In genomic region chr21:14923468-14923867, GRCh38 we compare ENCODE assay signal across 25 cellular contexts.
DNase-seq lines count a peak whose midpoint lies in the region; ATAC-seq, FAIRE-seq and TF ChIP-seq lines count a peak whose summit lies in the region.
"Had no signal": no experiment of that assay in that cellular context is flagged by ENCODE, and none has a peak within 500 bp of the region (broad histone marks: within the 10 kb centered on the region; RNA-seq: fewer than 3 reads in every experiment).

No MANE protein-coding gene starts in this region.

- intact Hi-C loops in HepG2 (cut with micrococcal nuclease; ENCODE audit: unreplicated experiment) = no loop called here

- H3K36me3 ChIP-seq in adipocyte (ENCODE audit: control insufficient read depth, insufficient read depth, low read length, severe bottlenecking) = no peaks in the 10 kb centered on the region
- H3K36me3 ChIP-seq in HepG2 (replicated peaks in 1 of 2; ENCODE audit: control insufficient read depth in 1 of 2, insufficient read depth in 2 of 2, low read length in 2 of 2) = no peaks in the 10 kb centered on the region
- H3K36me3 ChIP-seq: lower lobe of right lung, sigmoid colon had no signal

- H3K79me2 ChIP-seq in HepG2 (ENCODE audit: insufficient read depth, low read length) = no peaks in the 10 kb centered on the region

- H2AFZ ChIP-seq in HepG2 (ENCODE audit: low read length) = no peak overlapping the region

- CTCF ChIA-PET in HepG2 (lab: Yijun Ruan, JAX; ENCODE audit: low intra/inter-chr PET ratio, low total read pairs) = no interaction called here

- H3K9ac ChIP-seq in adipocyte (ENCODE audit: low read length) (peak overlapping the region; percentile 74), HepG2 (ENCODE audit: insufficient read depth, low read depth, low read length) (no peak overlapping the region)

- no TSS peak for BruUV-seq in HepG2 (replicated peaks; lab: Mats Ljungman, UMichigan)

- no peak for TF ChIP-seq CTCF in retinal pigment epithelial cell (conservative IDR thresholded peaks at IDR 0.05; ENCODE audit: low read depth, low read length)
- no peak for TF ChIP-seq CTCF in HepG2 (CRISPR knock-in tag; IDR thresholded peaks at IDR 0.05)

- TF ChIP-seq RAD21 in HepG2 (CRISPR knock-in tag; IDR thresholded peaks at IDR 0.05) = no peak

- peaks cover 46% of the 10 kb centered on the region for H3K4me1 ChIP-seq in adipocyte (ENCODE audit: control insufficient read depth, insufficient read depth, low read length)
- no peaks in the 10 kb centered on the region for H3K4me1 ChIP-seq in HepG2 (ENCODE audit: insufficient read depth, low read length)
- H3K4me1 ChIP-seq: lower lobe of right lung, sigmoid colon had no signal

- POLR2A ChIA-PET in HepG2 (lab: Yijun Ruan, JAX) = no interaction called here

- no peak for ATAC-seq in HepG2
- no peak for ATAC-seq in GM19328 (IDR thresholded peaks at IDR 0.05; ENCODE audit: unreplicated experiment)
- ATAC-seq: activated T-cell treated with anti-CD3 and anti-CD28 coated beads, Interleukin-2, amount 50 U/mL, for 72 hours; CD8-positive, alpha-beta T cell; lower lobe of right lung; SK-N-SH treated with all-trans-retinoic acid at 6 μM for 48 hours; stimulated activated naive CD8-positive, alpha-beta T cell treated with anti-CD3 and anti-CD28 coated beads, Interleukin-15, Interleukin-2, amounts not matched to agents 100 U/mL and 50 U/mL, for 24 hours had no signal

- TF ChIP-seq POLR2A in HepG2 (IDR thresholded peaks at IDR 0.05; ENCODE audit: insufficient read depth in 1 of 2, low read depth in 2 of 2, low read length in 2 of 2) = no peak

- in situ Hi-C loops in HepG2 (cut with HindIII; ENCODE audit: extremely low pct_ligation_motif_present, low pct_unique_long_range_greater_than_20kb) = no loop called here

- H3K9me3 ChIP-seq in adipocyte (ENCODE audit: control insufficient read depth, low read length) (no peaks in the 10 kb centered on the region), HepG2 (ENCODE audit: low read length) (no peaks in the 10 kb centered on the region)
- H3K9me3 ChIP-seq: lower lobe of right lung, sigmoid colon had no signal

- FAIRE-seq in HepG2 (lab: Jason Lieb, UNC) = no peak
- FAIRE-seq: G401.6, GM18507, H54 had no signal

- H4K20me1 ChIP-seq in HepG2 (ENCODE audit: insufficient read depth, low read length) = no peaks in the 10 kb centered on the region

- no peak overlapping the region for H3K27ac ChIP-seq in HepG2 (ENCODE audit: extremely low read length, insufficient read depth, low read length)
- H3K27ac ChIP-seq: lower lobe of right lung, sigmoid colon had no signal

- H3K27me3 ChIP-seq in adipocyte (replicated peaks; ENCODE audit: control insufficient read depth, insufficient read depth, low read length) (no peaks in the 10 kb centered on the region), HepG2 (ENCODE audit: control insufficient read depth in 1 of 2, insufficient read depth in 2 of 2, low read length in 2 of 2) (no peaks in the 10 kb centered on the region)
- H3K27me3 ChIP-seq: sigmoid colon had no signal

- DNase-seq in EL = peak; percentile 75
- DNase-seq in adipocyte (ENCODE audit: low read depth) = peak; percentile 67
- DNase-seq in fibroblast of peridontal ligament (ENCODE audit: extremely low read depth) = peak; percentile 79
- peak; percentile 43 for DNase-seq in retinal pigment epithelial cell (ENCODE audit: low read depth)
- DNase-seq in HepG2 (ENCODE audit: low spot score) = no peak
- DNase-seq in ureter (ENCODE audit: low spot score) = no peak
- DNase-seq: activated CD4-positive, alpha-beta T cell treated with anti-CD3 and anti-CD28 coated beads, Interleukin-2, amount 10 ng/mL, durations not matched to agents 7 days and 5 days; activated naive CD4-positive, alpha-beta T cell treated with anti-CD3 and anti-CD28 coated beads, Interleukin-2, amount 10 ng/mL, durations not matched to agents 7 days and 5 days; activated T-cell treated with anti-CD3 and anti-CD28 coated beads, Interleukin-2, amount 50 U/mL, for 72 hours; AML-193; CD8-positive, alpha-beta T cell; lower lobe of right lung; NCI-H1436; NCI-H446; OCI-M1; posterior cingulate gyrus; sigmoid colon; stimulated activated CD4-positive, alpha-beta T cell treated with anti-CD3 and anti-CD28 coated beads, Interleukin-15, amount 100 ng/mL, for 24 hours; stimulated activated naive CD8-positive, alpha-beta T cell treated with anti-CD3 and anti-CD28 coated beads, Interleukin-15, Interleukin-2, amounts not matched to agents 100 U/mL and 50 U/mL, for 24 hours; T-helper 2 cell had no signal

- H3K4me3 ChIP-seq in adipocyte (ENCODE audit: low read length) (peak overlapping the region; percentile 35), retinal pigment epithelial cell (ENCODE audit: low read length) (no peak overlapping the region), HepG2 (replicated peaks in 1 of 3; ENCODE audit: insufficient read depth in 1 of 3, low read depth in 2 of 3, low read length in 3 of 3) (no peak overlapping the region)
- H3K4me3 ChIP-seq: lower lobe of right lung, sigmoid colon had no signal

- TF ChIP-seq EP300 in HepG2 (IDR thresholded peaks at IDR 0.05; ENCODE audit: low read depth in 2 of 2, low read length in 2 of 2) (no peak), HepG2 (CRISPR knock-in tag; IDR thresholded peaks at IDR 0.05; ENCODE audit: borderline replicate concordance) (no peak)

- WGBS in HepG2 (ENCODE audit: low lambda C conversion rate) = 70% methylated on average over 1 of the region's 1 CpG

- H3K4me2 ChIP-seq in HepG2 (ENCODE audit: low read depth, low read length) = no peak overlapping the region

TF ChIP-seq in HepG2, 621 proteins besides CTCF, POLR2A, EP300 and RAD21:
- no peak for TF ChIP-seq ZNF18 (CRISPR knock-in tag; IDR thresholded peaks at IDR 0.05; ENCODE audit: insufficient replicate concordance)
- TF ChIP-seq KMT2A (CRISPR knock-in tag; IDR thresholded peaks at IDR 0.05) = no peak
- TF ChIP-seq SP5 (CRISPR knock-in tag; IDR thresholded peaks at IDR 0.05; ENCODE audit: borderline replicate concordance, low read depth) = no peak
- TF ChIP-seq, protein P1, sequence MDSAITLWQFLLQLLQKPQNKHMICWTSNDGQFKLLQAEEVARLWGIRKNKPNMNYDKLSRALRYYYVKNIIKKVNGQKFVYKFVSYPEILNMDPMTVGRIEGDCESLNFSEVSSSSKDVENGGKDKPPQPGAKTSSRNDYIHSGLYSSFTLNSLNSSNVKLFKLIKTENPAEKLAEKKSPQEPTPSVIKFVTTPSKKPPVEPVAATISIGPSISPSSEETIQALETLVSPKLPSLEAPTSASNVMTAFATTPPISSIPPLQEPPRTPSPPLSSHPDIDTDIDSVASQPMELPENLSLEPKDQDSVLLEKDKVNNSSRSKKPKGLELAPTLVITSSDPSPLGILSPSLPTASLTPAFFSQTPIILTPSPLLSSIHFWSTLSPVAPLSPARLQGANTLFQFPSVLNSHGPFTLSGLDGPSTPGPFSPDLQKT (CRISPR knock-in tag; IDR thresholded peaks at IDR 0.05; ENCODE audit: borderline replicate concordance) = no peak
- no peak for TF ChIP-seq ZNF552 (CRISPR knock-in tag; IDR thresholded peaks at IDR 0.05; ENCODE audit: borderline replicate concordance)
- TF ChIP-seq FOSL1 (CRISPR knock-in tag; IDR thresholded peaks at IDR 0.05; ENCODE audit: borderline replicate concordance) = no peak
- TF ChIP-seq SRSF4 (IDR thresholded peaks at IDR 0.05; ENCODE audit: low read depth, low read length, poor library complexity, severe bottlenecking) = no peak
- no peak for TF ChIP-seq ZNF251 (CRISPR knock-in tag; IDR thresholded peaks at IDR 0.05)
- no peak for TF ChIP-seq ARHGAP35 (CRISPR knock-in tag; IDR thresholded peaks at IDR 0.05; ENCODE audit: borderline replicate concordance)
- TF ChIP-seq CREB1 (IDR thresholded peaks at IDR 0.05) = no peak
- TF ChIP-seq CREB1 (CRISPR knock-in tag; IDR thresholded peaks at IDR 0.05) = no peak
- TF ChIP-seq PLSCR1 (CRISPR knock-in tag; IDR thresholded peaks at IDR 0.05; ENCODE audit: borderline replicate concordance) = no peak
- no peak for TF ChIP-seq ZNF160 (CRISPR knock-in tag; IDR thresholded peaks at IDR 0.05)
- no peak for TF ChIP-seq HNRNPL (IDR thresholded peaks at IDR 0.05; ENCODE audit: low read depth, low read length)
- no peak for TF ChIP-seq MIXL1 (CRISPR knock-in tag; IDR thresholded peaks at IDR 0.05)

Comparison
In these comparisons a context has a peak if more than half of its experiments do, and no peak if none do; other contexts are left out.
1. DNase-seq: peak in EL (single experiment), adipocyte (single experiment), fibroblast of peridontal ligament (single experiment) and retinal pigment epithelial cell (single experiment); none in HepG2 (single experiment) and ureter (single experiment).